In genomic region chr6:167571550-167571949, GRCh38 we compare ENCODE assay signal across 18 cellular contexts.
"Had no signal": no experiment of that assay in that cellular context is flagged by ENCODE, and none has a peak within 500 bp of the region (broad histone marks: within the 10 kb centered on the region; RNA-seq: fewer than 3 reads in every experiment).

No MANE protein-coding gene starts in this region.

- H3K4me3 ChIP-seq: upper lobe of right lung had no signal

- H3K9me3 ChIP-seq: upper lobe of right lung had no signal

- DNase-seq: activated CD4-positive, alpha-beta T cell treated with anti-CD3 and anti-CD28 coated beads for 4 hours; activated CD8-positive, alpha-beta memory T cell treated with anti-CD3 and anti-CD28 coated beads, Interleukin-2, amount 50 U/mL, for 4 hours; activated CD8-positive, alpha-beta T cell treated with anti-CD3 and anti-CD28 coated beads, Interleukin-2, amount 10 ng/mL, durations not matched to agents 7 days and 5 days; activated effector memory CD4-positive, alpha-beta T cell treated with anti-CD3 and anti-CD28 coated beads, Interleukin-2, amount 50 U/mL, for 16 hours; activated T-cell treated with anti-CD3 and anti-CD28 coated beads, Interleukin-2, amount 50 U/mL, for 48 hours; caudate nucleus; effector CD4-positive, alpha-beta T cell; foreskin melanocyte; immature natural killer cell; left colon; mammary epithelial cell; naive B cell; retina; small intestine; stimulated activated CD4-positive, alpha-beta T cell treated with anti-CD3 and anti-CD28 coated beads, Interleukin-4, amount 100 ng/mL, for 4 hours; T-helper 2 cell; upper lobe of right lung had no signal

- H3K27me3 ChIP-seq: upper lobe of right lung had no signal

- H3K36me3 ChIP-seq: upper lobe of right lung had no signal

- ATAC-seq: activated CD8-positive, alpha-beta T cell treated with anti-CD3 and anti-CD28 coated beads, Interleukin-2, amount 10 ng/mL, durations not matched to agents 7 days and 5 days; left colon; upper lobe of right lung; WTC11 had no signal

- H3K27ac ChIP-seq: upper lobe of right lung had no signal
